17 cellular contexts compared by ENCODE assay signal in genomic region chr3:128151758-128152274, GRCh38. TPM values are rescaled to one million over a fixed set of nuclear protein-coding genes. Genes with fewer than 3 reads are reported as not detected.
DNase-seq lines count a peak whose midpoint lies in the region; ATAC-seq, FAIRE-seq and TF ChIP-seq lines count a peak whose summit lies in the region.
"Had no signal": no experiment of that assay in that cellular context is flagged by ENCODE, and none has a peak within 500 bp of the region (broad histone marks: within the 10 kb centered on the region; RNA-seq: fewer than 3 reads in every experiment).

No MANE protein-coding gene starts in this region.

- no peaks in the 10 kb centered on the region for H3K9me3 ChIP-seq in CD4-positive, alpha-beta memory T cell (ENCODE audit: control insufficient read depth in 1 of 2, low read length in 2 of 2)
- H3K9me3 ChIP-seq in pancreas = no peaks in the 10 kb centered on the region
- no peaks in the 10 kb centered on the region for H3K9me3 ChIP-seq in mammary epithelial cell (replicated peaks; ENCODE audit: insufficient read depth, low read length)
- H3K9me3 ChIP-seq: left lung had no signal

- H3K27me3 Mint-ChIP-seq in CD4-positive, alpha-beta memory T cell = peaks cover 0 to 1% of the 10 kb centered on the region in 2 donors
- H3K27me3 Mint-ChIP-seq in GM23338 (ENCODE audit: insufficient read depth, low read depth, poor library complexity) (peaks cover 5% of the 10 kb centered on the region), neural crest cell (ENCODE audit: low read depth) (peaks cover 43% of the 10 kb centered on the region)
- no peaks in the 10 kb centered on the region for H3K27me3 Mint-ChIP-seq in central memory CD8-positive, alpha-beta T cell
- H3K27me3 Mint-ChIP-seq: stimulated activated naive B cell treated with anti-CD40 and anti-IgM and Interleukin-4, amounts not matched to agents 10 μg/mL and 1 μg/mL and 100 μg/mL, for 72 hours had no signal

- no peaks in the 10 kb centered on the region for H3K36me3 ChIP-seq in CD4-positive, alpha-beta memory T cell (ENCODE audit: insufficient read depth, low read length)
- H3K36me3 ChIP-seq in GM23338 (ENCODE audit: insufficient read depth) (no peaks in the 10 kb centered on the region), pancreas (no peaks in the 10 kb centered on the region), mammary epithelial cell (ENCODE audit: insufficient read depth, low read length) (no peaks in the 10 kb centered on the region)
- H3K36me3 ChIP-seq: left lung had no signal

- in situ Hi-C loops in mammary epithelial cell (cut with MboI; ENCODE audit: low sequenced_read_pairs in 2 of 2) = no loop called here

- ATAC-seq in GM23338 (no peak), pancreas (no peak), HG02798 (IDR thresholded peaks at IDR 0.05; ENCODE audit: poor library complexity, unreplicated experiment) (no peak)
- ATAC-seq in central memory CD8-positive, alpha-beta T cell (replicated peaks; ENCODE audit: extremely low read depth, poor library complexity, severe bottlenecking) = no peak
- ATAC-seq: activated T-cell treated with anti-CD3 and anti-CD28 coated beads, Interleukin-2, amount 50 U/mL, for 72 hours; left lung; sciatic nerve; stimulated activated naive B cell treated with anti-CD40 and anti-IgM and Interleukin-4, amounts not matched to agents 10 μg/mL and 1 μg/mL and 100 μg/mL, for 72 hours had no signal

- DNase-seq in CD4-positive, alpha-beta memory T cell = no peak
- DNase-seq in GM23338 (ENCODE audit: low spot score) = no peak
- no peak for DNase-seq in central memory CD8-positive, alpha-beta T cell (ENCODE audit: low spot score in 2 of 2)
- DNase-seq in neural crest cell (ENCODE audit: low read depth, low spot score) = no peak
- no peak for DNase-seq in pancreas
- DNase-seq in mammary epithelial cell = no peak
- DNase-seq: activated CD4-positive, alpha-beta T cell treated with anti-CD3 and anti-CD28 coated beads, Interleukin-2, amount 50 U/mL, for 4 hours; activated T-cell treated with anti-CD3 and anti-CD28 coated beads, Interleukin-2, amount 50 U/mL, for 72 hours; effector CD4-positive, alpha-beta T cell; left lung; NCI-H1436; NCI-H2171; SHP77; stimulated activated naive B cell treated with anti-CD40 and anti-IgM and Interleukin-4, amounts not matched to agents 10 μg/mL and 1 μg/mL and 100 μg/mL, for 72 hours had no signal

- H3K4me1 ChIP-seq in CD4-positive, alpha-beta memory T cell (ENCODE audit: insufficient read depth, low read length) = peaks cover 18% of the 10 kb centered on the region
- peaks cover 5% of the 10 kb centered on the region; the same call in 1 of the 2 replicates for H3K4me1 ChIP-seq in GM23338 (ENCODE audit: insufficient read depth)
- H3K4me1 ChIP-seq in pancreas = peaks cover 0 to 5% (median 0%) of the 10 kb centered on the region in 3 donors
- H3K4me1 ChIP-seq in mammary epithelial cell (ENCODE audit: insufficient read depth, low read length) = peaks cover 5% of the 10 kb centered on the region

- H3K9me3 Mint-ChIP-seq in CD4-positive, alpha-beta memory T cell = no peaks in the 10 kb centered on the region
- H3K9me3 Mint-ChIP-seq in GM23338 (peaks cover 3% of the 10 kb centered on the region; the same call in 1 of the 3 replicates), neural crest cell (peaks cover 7% of the 10 kb centered on the region)
- H3K9me3 Mint-ChIP-seq in central memory CD8-positive, alpha-beta T cell = no peaks in the 10 kb centered on the region

- H3K27ac ChIP-seq in CD4-positive, alpha-beta memory T cell (ENCODE audit: low read depth, low read length) = no peak overlapping the region
- H3K27ac ChIP-seq in GM23338 (ENCODE audit: low read depth) = no peak overlapping the region
- H3K27ac ChIP-seq in pancreas = no peak overlapping the region
- H3K27ac ChIP-seq in mammary epithelial cell (ENCODE audit: insufficient read depth, low read depth, low read length) = no peak overlapping the region
- H3K27ac ChIP-seq: left lung had no signal

- BruUV-seq in mammary epithelial cell (replicated peaks; lab: Mats Ljungman, UMichigan) = no TSS peak

- H3K36me3 Mint-ChIP-seq in CD4-positive, alpha-beta memory T cell = peaks cover 4 to 12% of the 10 kb centered on the region in 2 donors
- H3K36me3 Mint-ChIP-seq in GM23338 (ENCODE audit: low read depth) = peaks cover 14% of the 10 kb centered on the region
- H3K36me3 Mint-ChIP-seq in central memory CD8-positive, alpha-beta T cell (ENCODE audit: insufficient read depth) = peaks cover 9% of the 10 kb centered on the region
- H3K36me3 Mint-ChIP-seq in neural crest cell (ENCODE audit: low read depth) = peaks cover 13% of the 10 kb centered on the region

- CTCF ChIA-PET in CD4-positive, alpha-beta memory T cell (lab: Charles Lee; ENCODE audit: partially characterized antibody) = no interaction called here
- CTCF ChIA-PET in mammary epithelial cell (lab: Charles Lee; ENCODE audit: low non-redundant PET) = no interaction called here

- no peak for TF ChIP-seq CTCF in GM23338 (conservative IDR thresholded peaks at IDR 0.05; ENCODE audit: low read depth in 2 of 2)
- TF ChIP-seq CTCF in neural crest cell (conservative IDR thresholded peaks at IDR 0.05) = no peak
- TF ChIP-seq CTCF in pancreas (IDR thresholded peaks at IDR 0.05) = no peak
- TF ChIP-seq CTCF in mammary epithelial cell (conservative IDR thresholded peaks at IDR 0.05 in 1 of 2, IDR thresholded peaks at IDR 0.05 in 1 of 2; ENCODE audit: extremely low read depth in 1 of 2, insufficient read depth in 1 of 2, low read depth in 1 of 2, low read length in 2 of 2) = no peak

- H3K79me2 ChIP-seq in GM23338 (replicated peaks; ENCODE audit: insufficient read depth) (0 out of 2 replicates have a peak, but pooled peaks cover 7% of the 10 kb centered on the region), mammary epithelial cell (ENCODE audit: insufficient read depth, low read length) (peaks cover 20% of the 10 kb centered on the region)

- H2AFZ ChIP-seq in GM23338 (peak overlapping the region; percentile 93), mammary epithelial cell (ENCODE audit: low read depth, low read length) (no peak overlapping the region)

- WGBS in pancreas, 2 donors = 82 to 88% methylated on average over 5 of the region's 5 CpGs
- WGBS in mammary epithelial cell (ENCODE audit: low coverage, missing lambda C conversion rate) = 98% methylated on average over 4 of the region's 5 CpGs

- H3K4me3 ChIP-seq in CD4-positive, alpha-beta memory T cell (ENCODE audit: low read length in 2 of 2) = no peak overlapping the region
- H3K4me3 ChIP-seq in GM23338 (no peak overlapping the region), pancreas (no peak overlapping the region), mammary epithelial cell (replicated peaks in 1 of 3; ENCODE audit: insufficient read depth in 1 of 3, low read depth in 2 of 3, low read length in 3 of 3) (no peak overlapping the region)
- H3K4me3 ChIP-seq: left lung had no signal

- H3K27me3 ChIP-seq in CD4-positive, alpha-beta memory T cell (ENCODE audit: insufficient read depth, low read length) = no peaks in the 10 kb centered on the region
- H3K27me3 ChIP-seq in GM23338 (ENCODE audit: insufficient read depth) (no peaks in the 10 kb centered on the region), pancreas (no peaks in the 10 kb centered on the region), mammary epithelial cell (ENCODE audit: insufficient read depth, low read length) (no peaks in the 10 kb centered on the region)
- H3K27me3 ChIP-seq: left lung had no signal

- peaks cover 13 to 37% (median 23%) of the 10 kb centered on the region in 4 donors for H3K4me1 Mint-ChIP-seq in CD4-positive, alpha-beta memory T cell
- H3K4me1 Mint-ChIP-seq in GM23338 (peaks cover 3% of the 10 kb centered on the region; the same call in 2 of the 3 replicates), neural crest cell (peaks cover 10% of the 10 kb centered on the region)
- H3K4me1 Mint-ChIP-seq in central memory CD8-positive, alpha-beta T cell = peaks cover 25% of the 10 kb centered on the region

- peaks cover 7% of the 10 kb centered on the region; the same call in 1 of the 2 replicates for H3F3A ChIP-seq in GM23338 (replicated peaks; ENCODE audit: low read depth)

- dilution Hi-C loops in mammary epithelial cell (cut with HindIII; ENCODE audit: low sequenced_read_pairs) = no loop called here

- H3K9ac ChIP-seq in mammary epithelial cell (ENCODE audit: insufficient read depth, low read length) = no peak overlapping the region

- H4K20me1 ChIP-seq in GM23338 (replicated peaks; ENCODE audit: insufficient read depth) (peaks cover 4% of the 10 kb centered on the region; the same call in 1 of the 2 replicates), mammary epithelial cell (ENCODE audit: insufficient read depth, low read length) (no peaks in the 10 kb centered on the region)

- H3K4me3 Mint-ChIP-seq in CD4-positive, alpha-beta memory T cell = peak overlapping the region in 5 of 8 donors; percentile 5 to 71 (median 29)
- H3K4me3 Mint-ChIP-seq in GM23338 (no peak overlapping the region), neural crest cell (peak overlapping the region; percentile 71)
- peak overlapping the region; percentile 85 for H3K4me3 Mint-ChIP-seq in central memory CD8-positive, alpha-beta T cell

- peak overlapping the region; percentile 44 to 93 (median 84) for H3K27ac Mint-ChIP-seq in CD4-positive, alpha-beta memory T cell
- H3K27ac Mint-ChIP-seq in GM23338 (no peak overlapping the region), neural crest cell (ENCODE audit: unreplicated experiment) (no peak overlapping the region)
- H3K27ac Mint-ChIP-seq in central memory CD8-positive, alpha-beta T cell (ENCODE audit: low read depth) = peak overlapping the region; percentile 84
- H3K27ac Mint-ChIP-seq: activated T-cell treated with anti-CD3 and anti-CD28 coated beads, Interleukin-2, amount 50 U/mL, for 72 hours had no signal

- no peaks in the 10 kb centered on the region for H3K9me2 ChIP-seq in GM23338 (ENCODE audit: insufficient read depth)

- POLR2A ChIA-PET in CD4-positive, alpha-beta memory T cell (lab: Charles Lee; ENCODE audit: partially characterized antibody) = interaction anchor here (1.0 to 2.8 kb wide), 4 partner anchors 28 to 143 kb away, joined by 3 to 66 read pairs (median 6); partner anchors contain the start of gene RUVBL1

- H3K4me2 ChIP-seq in GM23338 (no peak overlapping the region), mammary epithelial cell (ENCODE audit: insufficient read depth, low read depth, low read length) (no peak overlapping the region)

- FAIRE-seq in pancreas (lab: Jason Lieb, UNC) = no peak
- FAIRE-seq: GM19239 had no signal

- intact Hi-C loops in CD4-positive, alpha-beta memory T cell (cut with micrococcal nuclease) = loop anchor here (5.0 kb wide), 1 partner anchor 40 kb away; no protein-coding TSS in a partner anchor
- intact Hi-C loops in pancreas (cut with DNase I) (no loop called here), mammary epithelial cell (cut with micrococcal nuclease) (loop anchor here (5.0 kb wide), 1 partner anchor 40 kb away; no protein-coding TSS in a partner anchor)

RNA-seq across cellular contexts. Expression of gene EEFSEC, which starts 1.5 kb away (rescaled TPM):
- total RNA-seq in CD4-positive, alpha-beta memory T cell = 10 to 100 TPM; 14.0 to 16.4 TPM
- 10 to 100 TPM; 17.8 to 24.9 TPM for polyA plus RNA-seq in CD4-positive, alpha-beta memory T cell
- total RNA-seq in GM23338 (2014; rRNA removed; shearing (Covaris generic)) = 14.1 and 16.2 TPM in 2 replicates
- polyA plus RNA-seq in GM23338 (2016; fragmentation: Nextera tagmentation; extraction: Ambion mirVana) (9.5 and 10.1 TPM in 2 replicates), pancreas (1 to 10 TPM; 8.1 to 9.8 TPM), mammary epithelial cell (13.8 TPM)
- total RNA-seq in neural crest cell (20.2 and 23.4 TPM in 2 replicates), pancreas (1 to 10 TPM; 5.9 to 9.3 (median 6.7) TPM), mammary epithelial cell (10 to 100 TPM in 1 of 2 donors, 1 to 10 TPM in 1; 7.0 to 15.9 TPM)
- polyA minus RNA-seq in mammary epithelial cell = 13.5 TPM

RNA-seq across cellular contexts. Expression of gene RUVBL1, which starts 28.2 kb away (rescaled TPM):
- 10 to 100 TPM; 26.6 to 27.0 TPM for total RNA-seq in CD4-positive, alpha-beta memory T cell
- 10 to 100 TPM; 66.8 to 71.4 TPM for polyA plus RNA-seq in CD4-positive, alpha-beta memory T cell
- total RNA-seq in GM23338 (2014; rRNA removed; shearing (Covaris generic)) = 133 and 134 TPM in 2 replicates
- polyA plus RNA-seq in GM23338 (2016; fragmentation: Nextera tagmentation; extraction: Ambion mirVana) (136 and 137 TPM in 2 replicates), pancreas (10 to 100 TPM in 1 of 2 donors, 1 to 10 TPM in 1; 7.6 to 12.6 TPM), mammary epithelial cell (106 TPM)
- total RNA-seq in neural crest cell (92.4 and 93.1 TPM in 2 replicates), pancreas (10 to 100 TPM in 3 of 6 donors, 1 to 10 TPM in 3; 3.7 to 13.3 (median 10.0) TPM), mammary epithelial cell (10 to 100 TPM; 53.7 to 78.8 TPM)
- 84.5 TPM for polyA minus RNA-seq in mammary epithelial cell

Comparison
In these comparisons a context has a peak if more than half of its experiments do, and no peak if none do; other contexts are left out.
1. H3K27ac Mint-ChIP-seq: peak in CD4-positive, alpha-beta memory T cell (7 of 7) and central memory CD8-positive, alpha-beta T cell (single experiment); none in GM23338 (single experiment) and neural crest cell (single experiment).
2. intact Hi-C loops: an anchor here in CD4-positive, alpha-beta memory T cell (5.0 kb wide) and mammary epithelial cell (5.0 kb wide); none called in pancreas.